12 cellular contexts compared by ENCODE assay signal in the genomic region with DNA sequence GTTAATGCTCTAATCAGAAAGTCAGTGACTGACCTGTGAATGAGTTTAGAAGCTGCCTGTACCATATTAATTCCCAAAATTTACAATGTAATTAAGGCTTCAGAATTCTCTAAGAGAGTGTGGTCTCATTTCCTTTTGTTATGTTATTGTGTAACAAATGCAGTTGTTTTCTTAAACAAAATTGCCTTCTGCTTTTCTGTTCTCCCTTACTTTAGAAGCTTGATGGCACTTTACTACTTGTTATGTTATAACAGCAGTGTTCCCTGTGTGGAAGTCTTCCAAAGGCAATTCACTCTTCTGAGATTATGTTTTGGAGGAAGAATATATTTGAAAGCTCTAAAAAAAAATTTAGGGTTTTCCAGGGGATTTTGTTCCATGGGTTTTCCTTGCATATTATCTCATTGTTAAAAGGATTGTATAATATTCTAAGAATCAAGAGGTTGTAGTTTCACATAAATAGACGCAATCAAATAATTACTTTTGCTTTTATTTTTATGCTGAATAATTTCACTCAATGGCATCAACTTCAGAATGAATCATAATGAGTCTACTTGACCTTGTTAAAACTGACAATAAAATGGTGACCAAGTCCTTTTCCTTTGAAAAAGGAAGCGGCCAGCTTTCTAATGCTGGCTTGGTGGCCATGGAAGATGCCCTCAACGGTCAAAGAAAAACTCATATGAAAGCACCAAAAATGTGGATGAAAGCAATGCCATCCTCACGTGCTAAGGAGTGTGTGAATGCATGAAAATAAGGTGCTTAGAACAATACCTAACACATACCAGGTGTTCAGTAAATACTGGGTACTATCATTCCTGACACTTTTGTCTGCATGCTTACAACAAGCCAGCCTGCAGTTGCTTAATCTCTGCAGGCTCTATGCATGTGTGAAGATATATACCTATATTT.
DNase-seq lines count a peak whose midpoint lies in the region; ATAC-seq and TF ChIP-seq lines count a peak whose summit lies in the region.
"Had no signal": no experiment of that assay in that cellular context is flagged by ENCODE, and none has a peak within 500 bp of the region (broad histone marks: within the 10 kb centered on the region; RNA-seq: fewer than 3 reads in every experiment).

No MANE protein-coding gene starts in this region.

- ATAC-seq in left cardiac atrium (no peak), T-cell (replicated peaks in 1 of 4) (no peak), upper lobe of left lung (ENCODE audit: low FRiP score in 2 of 2) (peak in 1 of 2 donors; percentile 7)
- ATAC-seq: HepG2 had no signal

- H3K27me3 ChIP-seq in right atrium auricular region (no peaks in the 10 kb centered on the region), upper lobe of left lung (no peaks in the 10 kb centered on the region), prostate gland (replicated peaks; ENCODE audit: insufficient read depth) (no peaks in the 10 kb centered on the region)
- H3K27me3 ChIP-seq: ascending aorta, vagina had no signal

- intact Hi-C loops in left cardiac atrium (cut with DNase I) = no loop called here
- intact Hi-C loops in prostate gland (cut with DNase I) = no loop called here

- H3K4me1 Mint-ChIP-seq in T-cell = peaks cover 48 to 59% (median 52%) of the 10 kb centered on the region in 3 donors

- H3K36me3 ChIP-seq in right atrium auricular region (no peaks in the 10 kb centered on the region), upper lobe of left lung (no peaks in the 10 kb centered on the region), prostate gland (no peaks in the 10 kb centered on the region)
- H3K36me3 ChIP-seq: ascending aorta, vagina had no signal

- no peaks in the 10 kb centered on the region for H3K9me3 Mint-ChIP-seq in T-cell

- TF ChIP-seq CTCF in right atrium auricular region (IDR thresholded peaks at IDR 0.05) = no peak
- no peak for TF ChIP-seq CTCF in upper lobe of left lung (IDR thresholded peaks at IDR 0.05)
- TF ChIP-seq CTCF in GM20000 (IDR thresholded peaks at IDR 0.05; ENCODE audit: extremely low read depth, missing control alignments) = no peak
- no peak for TF ChIP-seq CTCF in prostate gland (IDR thresholded peaks at IDR 0.05)

- TF ChIP-seq EP300 in upper lobe of left lung (IDR thresholded peaks at IDR 0.05) = no peak

- H3K27ac Mint-ChIP-seq in T-cell = peak overlapping the region; percentile 94 to 99

- DNase-seq in right atrium auricular region (ENCODE audit: low spot score) = peak; percentile 48
- no peak for DNase-seq in left cardiac atrium
- DNase-seq in T-cell = no peak
- peak; percentile 37 for DNase-seq in fibroblast of peridontal ligament (ENCODE audit: extremely low read depth)
- no peak for DNase-seq in upper lobe of left lung
- DNase-seq in GM20000 (ENCODE audit: low spot score) = no peak
- no peak for DNase-seq in prostate gland (ENCODE audit: low spot score)
- no peak for DNase-seq in dedifferentiated amniotic fluid mesenchymal stem cell (ENCODE audit: extremely low spot score)
- DNase-seq: kidney glomerular epithelial cell had no signal

- 63 to 80% methylated on average over 4 of the region's 4 CpGs for WGBS in upper lobe of left lung, 2 donors
- 89% methylated on average over 4 of the region's 4 CpGs for WGBS in prostate gland

- no peak for TF ChIP-seq POLR2A in upper lobe of left lung (IDR thresholded peaks at IDR 0.05)
- no peak for TF ChIP-seq POLR2A in prostate gland (IDR thresholded peaks at IDR 0.05)

- H3K36me3 Mint-ChIP-seq in T-cell = no peaks in the 10 kb centered on the region

- no peaks in the 10 kb centered on the region for H3K27me3 Mint-ChIP-seq in T-cell

- H3K4me3 ChIP-seq in right atrium auricular region = no peak overlapping the region
- H3K4me3 ChIP-seq in upper lobe of left lung = no peak overlapping the region
- H3K4me3 ChIP-seq in prostate gland = no peak overlapping the region
- H3K4me3 ChIP-seq: ascending aorta, vagina had no signal

- H3K4me1 ChIP-seq in right atrium auricular region = peaks cover 0 to 27% of the 10 kb centered on the region in 2 donors
- peaks cover 9 to 20% (median 14%) of the 10 kb centered on the region in 4 donors for H3K4me1 ChIP-seq in upper lobe of left lung
- H3K4me1 ChIP-seq in prostate gland (replicated peaks) = no peaks in the 10 kb centered on the region

- POLR2A ChIA-PET in T-cell (lab: Charles Lee) = interaction anchor here (0.5 to 5.1 kb wide), 8 partner anchors 11 to 103 kb away, joined by 3 to 110 read pairs (median 3); partner anchors contain the start of gene KLF6 (in 1 of the 2)

- H3K4me3 Mint-ChIP-seq in T-cell = peak overlapping the region in 1 of 3 donors; percentile 71

- H3K9me3 ChIP-seq in right atrium auricular region (no peaks in the 10 kb centered on the region), upper lobe of left lung (no peaks in the 10 kb centered on the region), prostate gland (no peaks in the 10 kb centered on the region)
- H3K9me3 ChIP-seq: ascending aorta, vagina had no signal

- peak overlapping the region in 1 of 2 donors; percentile 11 for H3K27ac ChIP-seq in right atrium auricular region
- peak overlapping the region; percentile 1 to 69 (median 30) for H3K27ac ChIP-seq in upper lobe of left lung
- no peak overlapping the region for H3K27ac ChIP-seq in prostate gland
- H3K27ac ChIP-seq: vagina had no signal

- CTCF ChIA-PET in T-cell (lab: Charles Lee) = interaction anchor here in 1 of 2 donors (0.5 to 0.8 kb wide), 2 partner anchors 29 to 30 kb away, joined by 3 read pairs; no protein-coding TSS in a partner anchor

Comparison
In these comparisons a context has a peak if more than half of its experiments do, and no peak if none do; other contexts are left out.
1. DNase-seq: peak in right atrium auricular region (single experiment) and fibroblast of peridontal ligament (single experiment); none in left cardiac atrium (single experiment), T-cell (0 of 34), upper lobe of left lung (0 of 2), GM20000 (single experiment), prostate gland (single experiment) and dedifferentiated amniotic fluid mesenchymal stem cell (single experiment).
2. H3K27ac ChIP-seq: peak in upper lobe of left lung (4 of 4); none in prostate gland (0 of 2).